In the genomic region with DNA sequence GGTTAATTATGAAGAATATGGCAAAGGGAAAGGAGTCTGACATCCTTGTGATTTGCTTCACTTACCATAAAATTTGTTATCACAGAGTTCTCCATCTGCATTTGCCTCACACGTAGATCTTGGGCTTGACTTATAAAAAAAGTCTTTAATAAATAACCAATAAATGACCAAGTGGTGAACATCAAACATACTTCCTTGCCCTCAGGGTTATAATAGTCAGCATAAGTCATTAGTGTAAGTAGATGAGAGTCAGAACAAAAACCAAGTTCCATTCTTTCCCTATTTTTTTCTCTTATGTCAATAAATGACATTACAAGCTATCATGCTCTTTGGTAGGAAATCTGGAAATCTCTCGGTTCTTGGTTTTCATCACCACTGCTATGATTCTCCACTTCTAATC, we compare ENCODE assay signal across 21 cellular contexts.
"Had no signal": no experiment of that assay in that cellular context is flagged by ENCODE, and none has a peak within 500 bp of the region (broad histone marks: within the 10 kb centered on the region; RNA-seq: fewer than 3 reads in every experiment).

No MANE protein-coding gene starts in this region.

- H3K4me3 Mint-ChIP-seq: central memory CD8-positive, alpha-beta T cell; immature natural killer cell; naive thymus-derived CD8-positive, alpha-beta T cell; neural crest cell had no signal

- H3K27ac Mint-ChIP-seq: immature natural killer cell; naive thymus-derived CD8-positive, alpha-beta T cell had no signal

- H3K9me3 Mint-ChIP-seq: neural crest cell had no signal

- H3K9ac ChIP-seq: parathyroid adenoma had no signal

- H3K4me1 ChIP-seq: esophagus muscularis mucosa, gastrocnemius medialis, parathyroid adenoma, psoas muscle, sigmoid colon had no signal

- H3K4me3 ChIP-seq: dorsolateral prefrontal cortex, esophagus muscularis mucosa, gastrocnemius medialis, mucosa of descending colon, psoas muscle, sigmoid colon, skin epidermis had no signal

- H3K36me3 Mint-ChIP-seq: immature natural killer cell; naive thymus-derived CD8-positive, alpha-beta T cell had no signal

- H2AFZ ChIP-seq: parathyroid adenoma had no signal

- H3K4me1 Mint-ChIP-seq: central memory CD8-positive, alpha-beta T cell; immature natural killer cell; naive thymus-derived CD8-positive, alpha-beta T cell; neural crest cell had no signal

- FAIRE-seq: keratinocyte had no signal

- DNase-seq: cortex of kidney; dorsolateral prefrontal cortex; effector CD8-positive, alpha-beta T cell; gastrocnemius medialis; glutamatergic neuron; immature natural killer cell; mammary epithelial cell; mucosa of descending colon; naive thymus-derived CD8-positive, alpha-beta T cell; nucleus accumbens; psoas muscle; sigmoid colon; stimulated activated CD4-positive, alpha-beta T cell treated with anti-CD3 and anti-CD28 coated beads, Interleukin-12 subunit alpha, Interleukin-12 subunit beta, amount 100 ng/mL, for 4 hours; stimulated activated naive CD4-positive, alpha-beta T cell treated with Interleukin-2 at 50 U/mL for 16 hours; trophoblast cell had no signal

- H3K79me2 ChIP-seq: parathyroid adenoma had no signal

- H3K9me3 ChIP-seq: esophagus muscularis mucosa, gastrocnemius medialis, mucosa of descending colon, psoas muscle, sigmoid colon had no signal

- H3K27me3 Mint-ChIP-seq: central memory CD8-positive, alpha-beta T cell; naive thymus-derived CD8-positive, alpha-beta T cell had no signal

- H3K27ac ChIP-seq: dorsolateral prefrontal cortex, esophagus muscularis mucosa, gastrocnemius medialis, parathyroid adenoma, psoas muscle, sigmoid colon, skin epidermis had no signal

- H3K27me3 ChIP-seq: dorsolateral prefrontal cortex, esophagus muscularis mucosa, gastrocnemius medialis, sigmoid colon had no signal

- H3K36me3 ChIP-seq: esophagus muscularis mucosa, gastrocnemius medialis, sigmoid colon had no signal
